ENCODE assay signal across 19 cellular contexts in genomic region chr10:88077977-88078376, GRCh38.
A peak's percentile ranks its signal among the peaks of the same experiment; 100 is the strongest.
DNase-seq lines count a peak whose midpoint lies in the region; ATAC-seq, FAIRE-seq and TF ChIP-seq lines count a peak whose summit lies in the region.
"Had no signal": no experiment of that assay in that cellular context is flagged by ENCODE, and none has a peak within 500 bp of the region (broad histone marks: within the 10 kb centered on the region; RNA-seq: fewer than 3 reads in every experiment).

No MANE protein-coding gene starts in this region.

- peaks cover 80% of the 10 kb centered on the region for H3K4me1 ChIP-seq in KMS-11 (ENCODE audit: low read depth, poor library complexity, severe bottlenecking)
- peaks cover 0 to 21% (median 0%) of the 10 kb centered on the region in 12 donors for H3K4me1 ChIP-seq in heart left ventricle
- H3K4me1 ChIP-seq in naive thymus-derived CD4-positive, alpha-beta T cell (ENCODE audit: control insufficient read depth in 2 of 2, insufficient read depth in 2 of 2, low read length in 2 of 2) = no peaks in the 10 kb centered on the region

- DNase-seq in GM18507 (ENCODE audit: extremely low spot score, insufficient read length, low read depth) (no peak), astrocyte of the spinal cord (ENCODE audit: low read depth, low spot score) (peak; percentile 75), renal cortical epithelial cell (ENCODE audit: low read depth) (peak; percentile 33), heart left ventricle (no peak), nephron progenitor cell (no peak)
- no peak for DNase-seq in naive thymus-derived CD4-positive, alpha-beta T cell
- DNase-seq: CD4-positive, CD25-positive, alpha-beta regulatory T cell; DMS79; IMR-90; Kasumi-1; MG63; NCI-H1436; NCI-H187 treated with DMSO at 0.1 percent for 48 hours; NCI-H2107; NCI-H2227 treated with DMSO at 0.1 percent for 48 hours; NCI-H524; SHP77 had no signal

- FAIRE-seq in GM18507 (lab: Jason Lieb, UNC) = peak; percentile 24

- H3K9ac ChIP-seq in KMS-11 = no peak overlapping the region

- no peaks in the 10 kb centered on the region for H3K79me2 ChIP-seq in KMS-11 (ENCODE audit: insufficient read depth, low read depth)

- no peak overlapping the region for H2AFZ ChIP-seq in KMS-11 (ENCODE audit: low read depth)

- CTCF ChIA-PET in naive thymus-derived CD4-positive, alpha-beta T cell (lab: Charles Lee) = interaction anchor here (0.6 to 0.7 kb wide), 2 partner anchors 111 to 163 kb away, joined by 3 read pairs; no protein-coding TSS in a partner anchor

- no peak overlapping the region for H3K27ac Mint-ChIP-seq in naive thymus-derived CD4-positive, alpha-beta T cell
- H3K27ac Mint-ChIP-seq in nephron progenitor cell = no peak overlapping the region
- H3K27ac Mint-ChIP-seq: CD4-positive, CD25-positive, alpha-beta regulatory T cell had no signal

- peaks cover 0 to 51% (median 0%) of the 10 kb centered on the region in 5 donors for H3K27me3 Mint-ChIP-seq in naive thymus-derived CD4-positive, alpha-beta T cell
- peaks cover 4% of the 10 kb centered on the region for H3K27me3 Mint-ChIP-seq in nephron progenitor cell (ENCODE audit: low read depth, poor library complexity)
- H3K27me3 Mint-ChIP-seq: CD4-positive, CD25-positive, alpha-beta regulatory T cell had no signal

- no peak for TF ChIP-seq POLR2A in heart left ventricle (IDR thresholded peaks at IDR 0.05)

- no peaks in the 10 kb centered on the region for H3K36me3 Mint-ChIP-seq in naive thymus-derived CD4-positive, alpha-beta T cell
- no peaks in the 10 kb centered on the region for H3K36me3 Mint-ChIP-seq in nephron progenitor cell (ENCODE audit: low read depth)
- H3K36me3 Mint-ChIP-seq: CD4-positive, CD25-positive, alpha-beta regulatory T cell had no signal

- H3K9me3 ChIP-seq in heart left ventricle = no peaks in the 10 kb centered on the region
- no peaks in the 10 kb centered on the region for H3K9me3 ChIP-seq in naive thymus-derived CD4-positive, alpha-beta T cell (ENCODE audit: control insufficient read depth in 2 of 3, low read length in 3 of 3)
- H3K9me3 ChIP-seq: MG63 had no signal

- H3K4me3 ChIP-seq in KMS-11 (IDR thresholded peaks at IDR 0.05; ENCODE audit: insufficient read depth, low read depth, low read length) (no peak overlapping the region), astrocyte of the spinal cord (ENCODE audit: low read depth, low read length) (no peak overlapping the region), heart left ventricle (no peak overlapping the region)
- H3K4me3 ChIP-seq in naive thymus-derived CD4-positive, alpha-beta T cell (ENCODE audit: low read length) = no peak overlapping the region
- H3K4me3 ChIP-seq: MG63, SK-N-MC had no signal

- H4K20me1 ChIP-seq in KMS-11 (ENCODE audit: insufficient read depth) = no peaks in the 10 kb centered on the region

- no peak overlapping the region for H3K4me3 Mint-ChIP-seq in naive thymus-derived CD4-positive, alpha-beta T cell
- no peak overlapping the region for H3K4me3 Mint-ChIP-seq in nephron progenitor cell
- H3K4me3 Mint-ChIP-seq: CD4-positive, CD25-positive, alpha-beta regulatory T cell had no signal

- no peak for TF ChIP-seq CTCF in KMS-11 (conservative IDR thresholded peaks at IDR 0.05; ENCODE audit: low read depth, low read length)
- no peak for TF ChIP-seq CTCF in astrocyte of the spinal cord (IDR thresholded peaks at IDR 0.05; ENCODE audit: low read depth, low read length)
- TF ChIP-seq CTCF in heart left ventricle (IDR thresholded peaks at IDR 0.05) = no peak
- TF ChIP-seq CTCF in nephron progenitor cell (IDR thresholded peaks at IDR 0.05) = no peak

- H3K27ac ChIP-seq in KMS-11 = no peak overlapping the region
- H3K27ac ChIP-seq in heart left ventricle = no peak overlapping the region
- no peak overlapping the region for H3K27ac ChIP-seq in naive thymus-derived CD4-positive, alpha-beta T cell (ENCODE audit: low read depth, low read length)
- H3K27ac ChIP-seq: SK-N-MC had no signal

- no peaks in the 10 kb centered on the region for H3K27me3 ChIP-seq in KMS-11 (ENCODE audit: insufficient read depth, low read depth)
- H3K27me3 ChIP-seq in heart left ventricle = no peaks in the 10 kb centered on the region
- H3K27me3 ChIP-seq in naive thymus-derived CD4-positive, alpha-beta T cell (ENCODE audit: control insufficient read depth in 2 of 2, insufficient read depth in 2 of 2, low read length in 2 of 2) = no peaks in the 10 kb centered on the region
- H3K27me3 ChIP-seq: MG63 had no signal

- in situ Hi-C loops in astrocyte of the spinal cord (cut with HindIII; ENCODE audit: low sequenced_read_pairs) = no loop called here

- intact Hi-C loops in heart left ventricle (cut with DNase I) = no loop called here
- intact Hi-C loops in naive thymus-derived CD4-positive, alpha-beta T cell (cut with micrococcal nuclease) = no loop called here

- H3K4me1 Mint-ChIP-seq in naive thymus-derived CD4-positive, alpha-beta T cell = peaks cover 0 to 23% (median 8%) of the 10 kb centered on the region in 7 donors
- H3K4me1 Mint-ChIP-seq in nephron progenitor cell = peaks cover 40% of the 10 kb centered on the region

- no peak for ATAC-seq in heart left ventricle
- no peak for ATAC-seq in naive thymus-derived CD4-positive, alpha-beta T cell

- POLR2A ChIA-PET in naive thymus-derived CD4-positive, alpha-beta T cell (lab: Charles Lee) = interaction anchor here (0.6 to 1.1 kb wide), 3 partner anchors 46 to 1136 kb away, joined by 3 to 4 read pairs (median 3); partner anchors contain the start of genes KLLN and PTEN

- 0 out of 2 replicates have a peak overlapping the region, but pooled peaks have one; percentile 14 for H3K4me2 ChIP-seq in KMS-11

- peaks cover 0 to 5% (median 0%) of the 10 kb centered on the region in 11 donors for H3K9me3 Mint-ChIP-seq in naive thymus-derived CD4-positive, alpha-beta T cell
- H3K9me3 Mint-ChIP-seq in nephron progenitor cell = no peaks in the 10 kb centered on the region

- 80 to 92% (median 89%) methylated on average over 4 of the region's 4 CpGs for WGBS in heart left ventricle, 4 donors

- H3K36me3 ChIP-seq in KMS-11 (ENCODE audit: insufficient read depth) (no peaks in the 10 kb centered on the region), heart left ventricle (no peaks in the 10 kb centered on the region)
- H3K36me3 ChIP-seq in naive thymus-derived CD4-positive, alpha-beta T cell (ENCODE audit: control insufficient read depth in 2 of 3, insufficient read depth in 3 of 3, low read length in 3 of 3) = no peaks in the 10 kb centered on the region
- H3K36me3 ChIP-seq: MG63 had no signal

Comparison
In these comparisons a context has a peak if more than half of its experiments do, and no peak if none do; other contexts are left out.
1. DNase-seq: peak in astrocyte of the spinal cord (single experiment) and renal cortical epithelial cell (single experiment); none in GM18507 (single experiment), heart left ventricle (0 of 5), naive thymus-derived CD4-positive, alpha-beta T cell (0 of 9) and nephron progenitor cell (single experiment).